Comparison of ENCODE assay signal across 1 cellular context in the genomic region with DNA sequence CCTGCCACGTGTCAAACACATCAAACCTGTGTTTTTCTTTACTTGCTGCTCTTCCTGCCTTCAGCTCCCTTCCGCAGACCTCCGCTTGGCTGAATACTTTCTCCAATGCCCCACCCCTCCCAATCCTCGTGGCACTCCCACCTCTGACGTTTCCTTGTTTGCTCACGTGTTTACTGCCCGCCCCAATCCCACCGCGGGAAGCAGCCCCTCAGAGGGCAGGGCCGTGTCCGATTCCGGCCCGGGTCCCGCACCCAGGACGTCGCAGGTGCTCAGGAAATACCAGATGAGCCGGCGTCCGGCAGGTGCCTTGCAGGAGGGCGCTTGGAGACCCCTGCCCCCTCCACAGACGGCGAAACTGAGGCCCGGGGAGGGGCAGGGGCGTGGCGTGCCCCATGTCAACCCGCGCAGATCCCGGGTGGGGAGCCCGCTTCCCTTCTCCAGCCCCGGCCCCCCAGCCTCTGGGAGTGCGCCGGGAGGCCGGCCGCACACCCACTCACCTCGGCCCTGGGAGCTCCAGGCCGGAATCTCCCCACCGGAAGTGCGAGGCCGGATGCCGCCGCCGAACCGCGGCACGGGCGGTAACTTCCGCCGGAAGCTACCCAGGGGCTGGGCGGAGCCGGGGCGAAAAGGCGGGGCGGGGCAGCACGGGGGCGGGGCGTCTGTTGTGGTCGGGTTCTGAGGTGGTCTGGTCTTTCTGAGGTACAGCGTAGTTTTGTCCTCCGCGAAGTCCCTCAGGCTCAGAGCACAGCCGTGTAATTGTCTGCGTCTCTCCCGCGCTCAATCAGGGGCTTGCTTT.
A peak's percentile ranks its signal among the peaks of the same experiment; 100 is the strongest.
TF ChIP-seq lines count a peak whose summit lies in the region.

No MANE protein-coding gene starts in this region.

TF ChIP-seq in IMR-90, 13 proteins besides CTCF, POLR2A, EP300 and RAD21:
- TF ChIP-seq MAZ (IDR thresholded peaks at IDR 0.05; ENCODE audit: borderline replicate concordance, low read depth, low read length) = peak; percentile 60
- TF ChIP-seq BHLHE40 (IDR thresholded peaks at IDR 0.05; ENCODE audit: low read depth, low read length) = peak; percentile 79
- TF ChIP-seq USF2 (IDR thresholded peaks at IDR 0.05; ENCODE audit: low read depth, low read length) = peak; percentile 89
- peak; percentile 89 for TF ChIP-seq CHD1 (IDR thresholded peaks at IDR 0.05; ENCODE audit: low read depth, low read length)
- no peak for TF ChIP-seq MAFK (IDR thresholded peaks at IDR 0.05; ENCODE audit: low read depth, low read length)
- TF ChIP-seq MXI1 (IDR thresholded peaks at IDR 0.05; ENCODE audit: borderline replicate concordance, low read depth, low read length) = peak; percentile 96
